Comparison of ENCODE assay signal across 7 cellular contexts in genomic region chr3:78675119-78675805, GRCh38.
DNase-seq lines count a peak whose midpoint lies in the region; FAIRE-seq and TF ChIP-seq lines count a peak whose summit lies in the region.
"Not testable (repeated sequence)": the region's sequence is repeated elsewhere in the genome, so short reads cannot be mapped to it uniquely, and the experiment has no call there.

No MANE protein-coding gene starts in this region.

- H4K8ac ChIP-seq in mesendoderm (ENCODE audit: low read depth, low read length): not testable (repeated sequence)

- H3K27ac ChIP-seq in HUES6 (ENCODE audit: low read depth, low read length): peak overlapping the region; percentile 22; the same call in 1 of the 2 replicates
- not testable (repeated sequence) for H3K27ac ChIP-seq in colonic mucosa; kidney (ENCODE audit: low read depth in 2 of 2, low read length in 2 of 2); mesendoderm (ENCODE audit: low read depth, low read length)

- peak overlapping the region; percentile 58 for H3K4me3 Mint-ChIP-seq in Caco-2 (ENCODE audit: unreplicated experiment)

- not testable (repeated sequence) for BruUV-seq in Caco-2 (replicated peaks; lab: Mats Ljungman, UMichigan)

- WGBS in mesendoderm (ENCODE audit: extremely low coverage, insufficient coverage, low lambda C conversion rate): no CpG with 5 or more reads among the region's 25 CpGs

- CTCF ChIA-PET in Caco-2 (lab: Charles Lee): not testable (repeated sequence)

- H3K36me3 Mint-ChIP-seq in Caco-2 (ENCODE audit: insufficient read depth, unreplicated experiment): not testable (repeated sequence)

- H3K23ac ChIP-seq in mesendoderm (ENCODE audit: low read length): not testable (repeated sequence)

- FAIRE-seq in kidney (lab: Jason Lieb, UNC): not testable (repeated sequence)

- H3K18ac ChIP-seq in mesendoderm (ENCODE audit: low read length): not testable (repeated sequence)

- not testable (repeated sequence) for H3K79me1 ChIP-seq in mesendoderm (ENCODE audit: low read length)

- H3K9ac ChIP-seq in HUES6 (ENCODE audit: low read length): peak overlapping the region; percentile 1
- H3K9ac ChIP-seq in colonic mucosa (ENCODE audit: low read depth in 2 of 2, low read length in 2 of 2); kidney (ENCODE audit: low read length in 2 of 2); mesendoderm (ENCODE audit: low read length): not testable (repeated sequence)

- not testable (repeated sequence) for H3K4me3 ChIP-seq in Caco-2 (ENCODE audit: low read depth, low read length); colonic mucosa; kidney (ENCODE audit: low read length in 2 of 2); mesendoderm (ENCODE audit: low read length)
- H3K4me3 ChIP-seq in HUES6 (ENCODE audit: low read depth, low read length): peak overlapping the region; percentile 52

- DNase-seq in Caco-2 (peak in 1 of 2 experiments; percentile 1), NCI-H526 (lab: John Stamatoyannopoulos, UW) (peak; percentile 8 to 47), SHP77 (lab: John Stamatoyannopoulos, UW) (peak; percentile 73 to 80), colonic mucosa (peak; percentile 29), kidney (peak; percentile 59), mesendoderm (peak; percentile 8)

- not testable (repeated sequence) for H4K5ac ChIP-seq in mesendoderm (ENCODE audit: low read length)

- not testable (repeated sequence) for H2BK15ac ChIP-seq in mesendoderm (replicated peaks; ENCODE audit: low read depth)

- H3K79me2 ChIP-seq in mesendoderm (ENCODE audit: control insufficient read depth, insufficient read depth, low read length): not testable (repeated sequence)

- H3K27me3 Mint-ChIP-seq in Caco-2 (ENCODE audit: insufficient read depth, unreplicated experiment): not testable (repeated sequence)

- H3K56ac ChIP-seq in mesendoderm (ENCODE audit: low read length): not testable (repeated sequence)

- not testable (repeated sequence) for H3K4me2 ChIP-seq in mesendoderm (ENCODE audit: low read length)

- not testable (repeated sequence) for H3K27me3 ChIP-seq in Caco-2 (replicated peaks; ENCODE audit: control insufficient read depth, insufficient read depth, low read length); HUES6 (ENCODE audit: control insufficient read depth, insufficient read depth, low read length); colonic mucosa; mesendoderm (ENCODE audit: insufficient read depth, low read length, poor library complexity)

- H3K9me3 ChIP-seq in Caco-2; HUES6 (ENCODE audit: control insufficient read depth, insufficient read depth, low read depth, low read length); colonic mucosa; kidney (ENCODE audit: control insufficient read depth in 1 of 2, low read length in 2 of 2): not testable (repeated sequence)

- H3K9me3 Mint-ChIP-seq in Caco-2 (ENCODE audit: unreplicated experiment): not testable (repeated sequence)

- POLR2A ChIA-PET in Caco-2 (lab: Charles Lee): not testable (repeated sequence)

- not testable (repeated sequence) for H3K4ac ChIP-seq in mesendoderm (ENCODE audit: low read depth, low read length)

- H2BK120ac ChIP-seq in mesendoderm (ENCODE audit: low read depth, low read length): not testable (repeated sequence)

- not testable (repeated sequence) for H3K4me1 ChIP-seq in Caco-2; HUES6 (ENCODE audit: control insufficient read depth, insufficient read depth, low read length); colonic mucosa; kidney (ENCODE audit: control insufficient read depth in 1 of 2, insufficient read depth in 1 of 2, low read depth in 1 of 2, low read length in 2 of 2); mesendoderm (ENCODE audit: control insufficient read depth, low read depth, low read length)

- H2BK5ac ChIP-seq in mesendoderm (ENCODE audit: low read length): not testable (repeated sequence)

- intact Hi-C loops in Caco-2 (cut with micrococcal nuclease; ENCODE audit: unreplicated experiment); colonic mucosa (cut with DNase I); kidney (cut with DNase I): not testable (repeated sequence)

- not testable (repeated sequence) for H3K27ac Mint-ChIP-seq in Caco-2 (ENCODE audit: unreplicated experiment)

- not testable (repeated sequence) for H3K36me3 ChIP-seq in Caco-2 (ENCODE audit: control insufficient read depth, insufficient read depth, low read length); HUES6 (ENCODE audit: control insufficient read depth, insufficient read depth, low read length); colonic mucosa; kidney (ENCODE audit: control insufficient read depth in 1 of 2, insufficient read depth in 2 of 2, low read length in 2 of 2); mesendoderm (ENCODE audit: control insufficient read depth, insufficient read depth, low read length)

- H3K4me1 Mint-ChIP-seq in Caco-2 (ENCODE audit: low read depth, unreplicated experiment): not testable (repeated sequence)

- H2AK5ac ChIP-seq in mesendoderm (ENCODE audit: low read length): not testable (repeated sequence)

- TF ChIP-seq CTCF in Caco-2 (IDR thresholded peaks at IDR 0.05; ENCODE audit: insufficient read depth in 1 of 2, low read depth in 1 of 2, low read length in 1 of 2, severe bottlenecking in 1 of 2, unreplicated experiment in 1 of 2); colonic mucosa (IDR thresholded peaks at IDR 0.05); kidney (IDR thresholded peaks at IDR 0.05; ENCODE audit: borderline replicate concordance, extremely low read depth, insufficient read depth): not testable (repeated sequence)
